In the genomic region with DNA sequence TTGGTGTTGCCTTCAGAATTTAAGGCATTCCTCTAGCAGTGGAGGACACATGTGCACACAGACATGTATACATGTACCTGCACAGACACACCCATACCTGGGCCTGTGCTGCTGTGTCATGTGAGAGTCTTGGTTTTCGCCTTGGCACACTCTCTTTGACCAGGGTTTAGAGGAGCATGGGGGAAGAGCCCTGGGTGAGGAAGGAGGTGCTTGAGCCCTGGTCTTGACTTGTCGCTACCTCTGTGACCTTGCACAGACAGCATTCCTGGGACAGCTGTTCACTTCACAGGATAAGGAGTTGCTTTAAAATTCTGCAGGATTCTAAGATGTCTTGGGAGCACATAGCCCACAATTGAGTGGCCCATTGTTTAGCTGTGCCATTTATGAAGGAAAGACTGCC, we compare ENCODE assay signal across 15 cellular contexts.
A peak's percentile ranks its signal among the peaks of the same experiment; 100 is the strongest.
DNase-seq lines count a peak whose midpoint lies in the region; ATAC-seq and TF ChIP-seq lines count a peak whose summit lies in the region.
"Had no signal": no experiment of that assay in that cellular context is flagged by ENCODE, and none has a peak within 500 bp of the region (broad histone marks: within the 10 kb centered on the region; RNA-seq: fewer than 3 reads in every experiment).

No MANE protein-coding gene starts in this region.

- no peaks in the 10 kb centered on the region for H3K9me2 ChIP-seq in hepatocyte (replicated peaks; ENCODE audit: insufficient read depth)

- H3K27me3 ChIP-seq in body of pancreas (no peaks in the 10 kb centered on the region), aorta (ENCODE audit: control insufficient read depth in 1 of 2, insufficient read depth in 2 of 2, low read length in 1 of 2) (no peaks in the 10 kb centered on the region), hepatocyte (no peaks in the 10 kb centered on the region)
- H3K27me3 ChIP-seq: BE2C had no signal

- peaks cover 13% of the 10 kb centered on the region for H3K36me3 Mint-ChIP-seq in T-helper 17 cell (ENCODE audit: low read depth)
- H3K36me3 Mint-ChIP-seq in nephron progenitor cell (ENCODE audit: low read depth): peaks cover 93% of the 10 kb centered on the region

- H3K27ac ChIP-seq in body of pancreas (peak overlapping the region; percentile 44 to 64 (median 52)), aorta (ENCODE audit: low read depth in 1 of 2, low read length in 2 of 2) (no peak overlapping the region), hepatocyte (no peak overlapping the region)
- H3K27ac ChIP-seq: C4-2B, HL-60 had no signal

- H3K79me2 ChIP-seq in hepatocyte: no peaks in the 10 kb centered on the region

- H3K4me1 ChIP-seq in body of pancreas: peaks cover 19% of the 10 kb centered on the region
- H3K4me1 ChIP-seq in aorta (ENCODE audit: control insufficient read depth in 1 of 2, insufficient read depth in 2 of 2, low read length in 2 of 2): no peaks in the 10 kb centered on the region
- peaks cover 3% of the 10 kb centered on the region for H3K4me1 ChIP-seq in hepatocyte (ENCODE audit: insufficient read depth)
- H3K4me1 ChIP-seq: Caco-2 had no signal

- H3K4me3 ChIP-seq in body of pancreas: no peak overlapping the region
- H3K4me3 ChIP-seq in aorta (ENCODE audit: low read length in 2 of 2): no peak overlapping the region
- no peak overlapping the region for H3K4me3 ChIP-seq in hepatocyte

- H3K4me3 Mint-ChIP-seq in T-helper 17 cell (peak overlapping the region; percentile 28), nephron progenitor cell (no peak overlapping the region)
- H3K4me3 Mint-ChIP-seq: CD4-positive, alpha-beta T cell had no signal

- H3K27ac Mint-ChIP-seq in T-helper 17 cell: no peak overlapping the region
- H3K27ac Mint-ChIP-seq in nephron progenitor cell: peak overlapping the region; percentile 62
- H3K27ac Mint-ChIP-seq: CD4-positive, alpha-beta T cell had no signal

- H3K27me3 Mint-ChIP-seq in T-helper 17 cell (no peaks in the 10 kb centered on the region), nephron progenitor cell (ENCODE audit: low read depth, poor library complexity) (no peaks in the 10 kb centered on the region)
- H3K27me3 Mint-ChIP-seq: CD4-positive, alpha-beta T cell had no signal

- DNase-seq in T-helper 17 cell (no peak), body of pancreas (peak in 3 of 4 donors; percentile 29 to 44 (median 37)), nephron progenitor cell (no peak), aorta (peak in 1 of 2 donors; percentile 11), hepatocyte (ENCODE audit: low spot score) (no peak), NCI-H1436 treated with DMSO at 0.1 percent for 48 hours (lab: John Stamatoyannopoulos, UW) (no peak)
- DNase-seq: ACHN; BE2C; Caco-2; CD4-positive, alpha-beta T cell; GOT3; HCEC 1CT had no signal

- ATAC-seq in T-helper 17 cell: no peak
- ATAC-seq in body of pancreas: peak; percentile 41
- peak; percentile 7 for ATAC-seq in aorta (ENCODE audit: low FRiP score)
- ATAC-seq in HG03521 (IDR thresholded peaks at IDR 0.05; ENCODE audit: unreplicated experiment): no peak

- peaks cover 16% of the 10 kb centered on the region for H3K9me3 Mint-ChIP-seq in nephron progenitor cell
- H3K9me3 Mint-ChIP-seq: CD4-positive, alpha-beta T cell had no signal

- no peak overlapping the region for H2AFZ ChIP-seq in hepatocyte

- TF ChIP-seq CTCF in body of pancreas (IDR thresholded peaks at IDR 0.05) (no peak), nephron progenitor cell (IDR thresholded peaks at IDR 0.05) (no peak), hepatocyte (IDR thresholded peaks at IDR 0.05; ENCODE audit: poor library complexity) (no peak)

- intact Hi-C loops in body of pancreas (cut with DNase I) (no loop called here), aorta (cut with DNase I) (no loop called here)

- H3K36me3 ChIP-seq in body of pancreas (replicated peaks in 1 of 2; ENCODE audit: insufficient read depth in 1 of 2, low read depth in 2 of 2): peaks cover 0 to 43% of the 10 kb centered on the region in 2 donors
- peaks cover 0 to 27% of the 10 kb centered on the region in 2 donors for H3K36me3 ChIP-seq in aorta (ENCODE audit: control insufficient read depth in 1 of 2, insufficient read depth in 2 of 2, low read length in 1 of 2)
- no peaks in the 10 kb centered on the region for H3K36me3 ChIP-seq in hepatocyte (replicated peaks; ENCODE audit: insufficient read depth, low read depth)

- WGBS in body of pancreas, 2 donors: 54 to 55% methylated on average over 2 of the region's 2 CpGs
- WGBS in aorta, 2 donors: 95 to 99% methylated on average over 2 of the region's 2 CpGs
- 96% methylated on average over 2 of the region's 2 CpGs for WGBS in hepatocyte (ENCODE audit: low lambda C conversion rate, missing lambda C conversion rate)

- no peaks in the 10 kb centered on the region for H3K9me3 ChIP-seq in T-helper 17 cell (ENCODE audit: control insufficient read depth, low read length, poor library complexity, severe bottlenecking)
- H3K9me3 ChIP-seq in body of pancreas: no peaks in the 10 kb centered on the region
- H3K9me3 ChIP-seq in aorta (ENCODE audit: control insufficient read depth, low read length): no peaks in the 10 kb centered on the region
- H3K9me3 ChIP-seq in hepatocyte (ENCODE audit: low read depth): no peaks in the 10 kb centered on the region
- H3K9me3 ChIP-seq: BE2C, Caco-2 had no signal

- no peak overlapping the region for H3K4me2 ChIP-seq in hepatocyte

- no peaks in the 10 kb centered on the region for H4K20me1 ChIP-seq in hepatocyte (ENCODE audit: insufficient read depth, poor library complexity, severe bottlenecking)

- no peak for TF ChIP-seq POLR2A in body of pancreas (IDR thresholded peaks at IDR 0.05)

- H3K4me1 Mint-ChIP-seq in T-helper 17 cell (peaks cover 17% of the 10 kb centered on the region), nephron progenitor cell (no peaks in the 10 kb centered on the region)

Comparison
In these comparisons a context has a peak if more than half of its experiments do, and no peak if none do; other contexts are left out.
1. ATAC-seq: peak in body of pancreas (single experiment) and aorta (single experiment); none in T-helper 17 cell (single experiment) and HG03521 (single experiment).
2. DNase-seq: peak in body of pancreas (3 of 4); none in T-helper 17 cell (0 of 3), nephron progenitor cell (single experiment), hepatocyte (single experiment) and NCI-H1436 treated with DMSO at 0.1 percent for 48 hours (single experiment).
3. H3K27ac ChIP-seq: peak in body of pancreas (4 of 4); none in aorta (0 of 2) and hepatocyte (single experiment).